Comparison of ENCODE assay signal across 9 cellular contexts in the genomic region with DNA sequence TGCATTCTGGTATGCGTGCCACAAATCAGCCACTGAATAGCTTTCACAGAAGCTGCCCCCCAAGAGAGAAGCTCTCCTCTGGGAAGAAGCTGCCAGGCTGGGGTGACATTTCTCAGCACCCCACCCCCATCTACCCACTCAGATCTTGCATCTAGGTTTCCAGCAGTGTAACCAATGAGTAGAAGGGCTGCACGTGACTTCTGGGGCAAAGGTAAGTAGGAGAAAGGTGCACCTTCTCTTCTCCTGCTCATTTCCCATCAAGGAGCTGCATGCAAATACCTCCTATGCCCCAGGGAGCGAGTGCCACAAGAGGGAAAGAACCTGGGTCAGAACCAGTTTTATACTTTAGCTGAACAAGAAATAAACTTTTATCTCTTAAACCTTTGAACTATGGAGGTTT.
"Had no signal": no experiment of that assay in that cellular context is flagged by ENCODE, and none has a peak within 500 bp of the region (broad histone marks: within the 10 kb centered on the region; RNA-seq: fewer than 3 reads in every experiment).

No MANE protein-coding gene starts in this region.

- H3K4me3 Mint-ChIP-seq: H9 had no signal

- DNase-seq: GM23248, H9, HCEC 1CT, IMR-90, KG1 had no signal

- H3K4me3 ChIP-seq: GM23248, K562 had no signal

- H3K27ac Mint-ChIP-seq: H9 had no signal

- ATAC-seq: K562 had no signal

- H2AFZ ChIP-seq: GM23248 had no signal

- FAIRE-seq: H1, H54, K562 had no signal

- H3K27ac ChIP-seq: GM23248, HL-60 had no signal

- H3K4me1 Mint-ChIP-seq: H9 had no signal
